10 cellular contexts compared by ENCODE assay signal in the genomic region with DNA sequence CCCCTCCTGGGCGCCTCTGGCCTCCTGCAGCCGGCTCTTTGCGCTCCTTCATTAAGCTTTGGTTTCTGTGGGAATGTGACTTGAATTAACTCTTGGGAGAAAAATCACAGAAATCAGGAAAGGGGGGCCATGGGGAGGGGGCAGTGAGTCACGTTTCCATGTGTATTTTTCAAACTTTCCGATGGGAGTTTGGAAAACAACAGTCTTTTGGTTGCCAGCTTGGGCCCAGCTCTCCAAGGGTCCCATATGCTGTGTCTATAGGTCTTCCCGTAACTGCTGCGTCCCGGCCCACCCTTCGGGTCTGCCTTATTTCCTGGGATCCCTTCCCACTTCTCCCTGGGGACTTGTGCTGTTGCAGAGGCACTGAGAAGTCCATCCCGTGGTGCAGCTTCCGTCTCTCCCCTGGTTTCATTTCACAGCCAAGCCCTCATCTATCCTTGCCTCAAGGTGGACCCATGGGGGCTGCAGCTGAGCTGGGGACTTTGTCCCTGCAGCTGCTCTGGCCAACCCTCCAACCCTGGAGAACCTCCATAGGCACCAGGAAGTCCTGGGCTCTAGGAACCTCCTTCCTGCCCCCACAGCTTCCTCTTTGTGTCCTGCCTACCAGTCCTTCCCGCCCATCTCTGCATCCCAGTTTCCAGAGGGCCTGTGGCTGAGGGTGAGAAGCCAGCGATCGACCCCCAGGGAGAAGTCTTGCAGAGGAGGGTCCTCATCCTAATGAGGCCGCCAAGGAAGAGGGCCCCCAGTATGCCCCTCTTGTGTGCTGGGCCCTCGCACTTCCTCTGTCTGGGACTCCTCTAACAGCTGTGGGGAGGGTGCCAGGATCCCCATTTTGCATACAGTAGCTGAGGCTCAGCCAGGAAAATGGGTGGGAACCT. TPM values are rescaled to one million over a fixed set of nuclear protein-coding genes. Genes with fewer than 3 reads are reported as not detected.
DNase-seq lines count a peak whose midpoint lies in the region; ATAC-seq, FAIRE-seq and TF ChIP-seq lines count a peak whose summit lies in the region.
"Had no signal": no experiment of that assay in that cellular context is flagged by ENCODE, and none has a peak within 500 bp of the region (broad histone marks: within the 10 kb centered on the region; RNA-seq: fewer than 3 reads in every experiment).

No MANE protein-coding gene starts in this region.

- H2BK15ac ChIP-seq in H1 (ENCODE audit: low read length), result 0 out of 2 replicates have a peak overlapping the region, but pooled peaks have one; percentile 11

- H3K23me2 ChIP-seq in H1 (ENCODE audit: low read depth, low read length), result peaks cover 7% of the 10 kb centered on the region; the same call in 1 of the 2 replicates

- H3K36me3 ChIP-seq in NT2/D1 (ENCODE audit: insufficient read depth, insufficient read length, low read length) (peaks cover 42% of the 10 kb centered on the region), H1 (ENCODE audit: control insufficient read depth in 2 of 4, insufficient read depth in 4 of 4, low read length in 3 of 4) (no peaks in the 10 kb centered on the region), ovary (no peaks in the 10 kb centered on the region)

- H3K27ac ChIP-seq in CD4-positive, alpha-beta T cell (ENCODE audit: low read depth, low read length), result no peak overlapping the region
- H3K27ac ChIP-seq in H1 (ENCODE audit: low read depth, low read length), result no peak overlapping the region
- H3K27ac ChIP-seq in ovary, result peak overlapping the region; percentile 32 to 96

- no peaks in the 10 kb centered on the region for H3K27me3 Mint-ChIP-seq in CD4-positive, alpha-beta T cell

- DNase-seq in CD4-positive, alpha-beta T cell, result no peak
- DNase-seq in NT2/D1 (ENCODE audit: low read depth, low spot score), result no peak
- DNase-seq in H1 (ENCODE audit: low read depth in 1 of 2, low spot score in 2 of 2), result no peak
- peak in 2 of 5 donors; percentile 58 for DNase-seq in ovary
- no peak for DNase-seq in H4 (ENCODE audit: low spot score)
- no peak for DNase-seq in NCI-H510A treated with DMSO at 0.1 percent for 48 hours (lab: John Stamatoyannopoulos, UW)
- DNase-seq in sciatic nerve (ENCODE audit: low spot score), result no peak
- DNase-seq: NCI-H146 had no signal

- WGBS in H1 (ENCODE audit: extremely low coverage in 1 of 2, insufficient coverage in 1 of 2, insufficient read length in 1 of 2, insufficient replicate concordance in 2 of 2, low coverage in 1 of 2, low lambda C conversion rate in 2 of 2, missing lambda C conversion rate in 1 of 2), 2 experiments, result 91% methylated on average over 16 of the region's 16 CpGs; no CpG with 5 or more reads in 1 of the 2 experiments
- 49 to 54% (median 51%) methylated on average over 16 of the region's 16 CpGs for WGBS in ovary, 3 donors

- H3K79me1 ChIP-seq in H1 (ENCODE audit: low read depth, low read length), result peaks cover 4% of the 10 kb centered on the region; the same call in 1 of the 2 replicates

- TF ChIP-seq POLR2A in H1 (IDR thresholded peaks at IDR 0.05; ENCODE audit: control extremely low read depth in 1 of 2, low read depth in 2 of 2, low read length in 2 of 2) (0 out of 3 replicates have a peak, but pooled peaks of 1 of the 2 experiments have one; percentile 15), ovary (IDR thresholded peaks at IDR 0.05) (no peak)

- peak overlapping the region; percentile 94 for H3K27ac Mint-ChIP-seq in CD4-positive, alpha-beta T cell

- H2BK120ac ChIP-seq in H1 (replicated peaks; ENCODE audit: low read depth, low read length), result no peak overlapping the region

- H3K4me1 Mint-ChIP-seq in CD4-positive, alpha-beta T cell (ENCODE audit: low read depth), result peaks cover 58% of the 10 kb centered on the region

- no peak overlapping the region for H2AFZ ChIP-seq in H1 (ENCODE audit: low read length)

- H3K4me3 Mint-ChIP-seq in CD4-positive, alpha-beta T cell, result no peak overlapping the region

- no peak overlapping the region for H3K18ac ChIP-seq in H1 (ENCODE audit: extremely low read depth, low read length)

- H3K4me3 ChIP-seq in NT2/D1 (ENCODE audit: insufficient read length, low read depth) (no peak overlapping the region), H1 (ENCODE audit: extremely low read depth in 1 of 4, insufficient read depth in 2 of 4, low read depth in 3 of 4, low read length in 4 of 4) (no peak overlapping the region), ovary (no peak overlapping the region)

- H3K23ac ChIP-seq in H1 (ENCODE audit: insufficient read length), result no peak overlapping the region

- H3K4me1 ChIP-seq in NT2/D1 (ENCODE audit: insufficient read depth, insufficient read length), result peaks cover 65% of the 10 kb centered on the region
- H3K4me1 ChIP-seq in H1 (replicated peaks in 1 of 4; ENCODE audit: control insufficient read depth in 3 of 4, insufficient read depth in 4 of 4, low read length in 3 of 4), result peaks cover 8 to 37% (median 32%) of the 10 kb centered on the region in 4 experiments
- H3K4me1 ChIP-seq in ovary (ENCODE audit: insufficient read depth), result peaks cover 40% of the 10 kb centered on the region

- no peak overlapping the region for H3K4me2 ChIP-seq in H1 (ENCODE audit: insufficient read depth in 1 of 2, low read depth in 2 of 2, low read length in 2 of 2)

- H3K56ac ChIP-seq in H1 (replicated peaks; ENCODE audit: insufficient read length, low read depth, low read length), result no peak overlapping the region

- TF ChIP-seq EP300 in H1 (IDR thresholded peaks at IDR 0.05; ENCODE audit: borderline replicate concordance in 1 of 2, low read depth in 2 of 2, low read length in 2 of 2) (no peak), ovary (IDR thresholded peaks at IDR 0.05) (no peak)

- no peak overlapping the region; the same call in none of the 2 replicates for H4K8ac ChIP-seq in H1 (ENCODE audit: extremely low read depth, insufficient read depth, low read length)

- H2BK20ac ChIP-seq in H1 (ENCODE audit: low read length), result peak overlapping the region; percentile 68

- intact Hi-C loops in CD4-positive, alpha-beta T cell (cut with DNase I, micrococcal nuclease), result no loop called here
- intact Hi-C loops in ovary (cut with DNase I) (no loop called here), sciatic nerve (cut with DNase I) (no loop called here)

- no peaks in the 10 kb centered on the region for H3K9me3 ChIP-seq in CD4-positive, alpha-beta T cell (ENCODE audit: control insufficient read depth, low read length)
- H3K9me3 ChIP-seq in NT2/D1 (ENCODE audit: insufficient read depth, low read length) (no peaks in the 10 kb centered on the region), H1 (ENCODE audit: insufficient read depth in 2 of 2, low read depth in 1 of 2, low read length in 1 of 2) (no peaks in the 10 kb centered on the region), ovary (no peaks in the 10 kb centered on the region)

- no peak overlapping the region for H3K4ac ChIP-seq in H1 (replicated peaks; ENCODE audit: insufficient read length, low read depth, low read length)

- CTCF ChIA-PET in CD4-positive, alpha-beta T cell (lab: Charles Lee), result interaction anchor here (0.8 kb wide), 1 partner anchor 39 kb away, joined by 4 read pairs; no protein-coding TSS in a partner anchor
- CTCF ChIA-PET in H1 (lab: Charles Lee; ENCODE audit: partially characterized antibody), result interaction anchor here (0.5 to 29.5 kb wide), 7 partner anchors 7 to 134 kb away, joined by 3 to 1994 read pairs (median 3); partner anchors contain the start of genes LMNA and MEX3A

- peak overlapping the region; percentile 61 for H4K91ac ChIP-seq in H1 (replicated peaks; ENCODE audit: insufficient read length, low read length)

- no peak overlapping the region; the same call in 1 of the 2 replicates for H2AK5ac ChIP-seq in H1 (ENCODE audit: low read depth, low read length)

- ATAC-seq in CD4-positive, alpha-beta T cell (ENCODE audit: poor library complexity), result no peak
- ATAC-seq in GM21526 (IDR thresholded peaks at IDR 0.05; ENCODE audit: low FRiP score, unreplicated experiment), result no peak
- ATAC-seq in sciatic nerve, result no peak

- no peak for FAIRE-seq in H1 (lab: Jason Lieb, UNC)
- FAIRE-seq: GM18507 had no signal

- no peaks in the 10 kb centered on the region for H3K79me2 ChIP-seq in H1 (ENCODE audit: control insufficient read depth in 1 of 2, insufficient read depth in 2 of 2, low read length in 2 of 2)

- no peaks in the 10 kb centered on the region for H3K9me3 Mint-ChIP-seq in CD4-positive, alpha-beta T cell

- no peak for TF ChIP-seq CTCF in CD4-positive, alpha-beta T cell (IDR thresholded peaks at IDR 0.05)
- no peak for TF ChIP-seq CTCF in H1 (IDR thresholded peaks at IDR 0.05; ENCODE audit: control extremely low read depth in 1 of 3, insufficient read depth in 1 of 3, low read depth in 1 of 3, low read length in 3 of 3)
- TF ChIP-seq CTCF in ovary (IDR thresholded peaks at IDR 0.05), result no peak

- H4K20me1 ChIP-seq in H1 (replicated peaks in 1 of 2; ENCODE audit: control insufficient read depth in 1 of 2, insufficient read depth in 2 of 2, low read length in 2 of 2), result peaks cover 0 to 8% of the 10 kb centered on the region in 2 experiments

- H2BK5ac ChIP-seq in H1 (ENCODE audit: low read depth, low read length), result no peak overlapping the region

- peaks cover 4% of the 10 kb centered on the region for H3K36me3 Mint-ChIP-seq in CD4-positive, alpha-beta T cell (ENCODE audit: low read depth)

- POLR2A ChIA-PET in CD4-positive, alpha-beta T cell (lab: Charles Lee), result interaction anchor here (0.8 kb wide), 1 partner anchor 21 kb away, joined by 3 read pairs; no protein-coding TSS in a partner anchor
- POLR2A ChIA-PET in H1 (lab: Charles Lee; ENCODE audit: partially characterized antibody), result interaction anchor here (0.7 to 29.6 kb wide), 8 partner anchors 9 to 110 kb away, joined by 3 to 763 read pairs (median 4); partner anchors contain the start of genes LMNA, MEX3A and PMF1

- no peaks in the 10 kb centered on the region for H3K27me3 ChIP-seq in CD4-positive, alpha-beta T cell (ENCODE audit: control insufficient read depth, insufficient read depth, low read length)
- H3K27me3 ChIP-seq in NT2/D1 (ENCODE audit: insufficient read depth, insufficient read length), result no peaks in the 10 kb centered on the region
- no peaks in the 10 kb centered on the region; a peak in 1 of 7 replicates for H3K27me3 ChIP-seq in H1 (replicated peaks in 1 of 4; ENCODE audit: control insufficient read depth in 3 of 4, extremely low read depth in 1 of 4, insufficient read depth in 3 of 4, low read length in 3 of 4)
- no peaks in the 10 kb centered on the region for H3K27me3 ChIP-seq in ovary

- no peak for TF ChIP-seq RAD21 in H1 (IDR thresholded peaks at IDR 0.05 in 1 of 2, conservative IDR thresholded peaks at IDR 0.05 in 1 of 2; ENCODE audit: low read depth in 2 of 2, low read length in 2 of 2)

- H3K9ac ChIP-seq in NT2/D1 (ENCODE audit: insufficient read length, low read depth) (peak overlapping the region; percentile 7), H1 (replicated peaks in 1 of 4; ENCODE audit: extremely low read depth in 1 of 4, low read depth in 3 of 4, low read length in 3 of 4) (no peak overlapping the region)

- 0 out of 2 replicates have a peak overlapping the region, but pooled peaks have one; percentile 97 for H2BK12ac ChIP-seq in H1 (ENCODE audit: low read depth, low read length)

- H4K5ac ChIP-seq in H1 (ENCODE audit: insufficient read length, low read depth, low read length), result no peak overlapping the region

- H3K14ac ChIP-seq in H1 (ENCODE audit: insufficient read length), result no peak overlapping the region

RNA-seq across cellular contexts. Expression of gene LMNA, which starts 11.6 kb away (rescaled TPM):
- total RNA-seq in CD4-positive, alpha-beta T cell, result 100 to 1,000 TPM; 435 to 455 TPM
- 46.8 and 48.0 TPM in 2 replicates for total RNA-seq in H1 (2021; fragmentation: NEBNext Ultra II Directional; extraction: Animal tissue kit (Norgen Biotek cat#: 25700))
- polyA plus RNA-seq in H1 (2011; rRNA removed) (25.8 and 38.3 TPM in 2 replicates), ovary (100 to 1,000 TPM in 1 of 2 donors, 10 to 100 TPM in 1; 50.1 to 157 TPM)
- polyA plus RNA-seq in H1 (2011; cell fraction: cytosol; rRNA removed), result 33.6 TPM
- 78.1 TPM for polyA plus RNA-seq in H1 (2011; cell fraction: nucleus; rRNA removed)
- 36.7 to 43.4 TPM (median 39.1 TPM) in 4 replicates for polyA plus RNA-seq in H1 (2012, experiment 1 of 2)
- polyA plus RNA-seq in H1 (2012, experiment 2 of 2), result 56.7 TPM
- 34.7 TPM for polyA plus RNA-seq in H1 (2013, experiment 1 of 2)
- 32.6 TPM for polyA plus RNA-seq in H1 (2013, experiment 2 of 2)
- 15.1 and 20.9 TPM in 2 replicates for polyA minus RNA-seq in H1 (2011; rRNA and poly(A)+ RNA removed)
- 33.7 TPM for polyA minus RNA-seq in H1 (2011; cell fraction: cytosol; rRNA and poly(A)+ RNA removed)
- 28.1 TPM for polyA minus RNA-seq in H1 (2011; cell fraction: nucleus; rRNA and poly(A)+ RNA removed)
- total RNA-seq in ovary (100 to 1,000 TPM; 197 to 609 (median 377) TPM), sciatic nerve (322 TPM)
- 257 and 363 TPM in 2 replicates for total RNA-seq in H4 (2014; rRNA removed; shearing (Covaris generic))

RNA-seq across cellular contexts. Expression of gene MEX3A, which starts 20.6 kb away (rescaled TPM):
- total RNA-seq in CD4-positive, alpha-beta T cell, result under 1 TPM; 0.27 to 0.36 TPM
- total RNA-seq in H1 (2021; fragmentation: NEBNext Ultra II Directional; extraction: Animal tissue kit (Norgen Biotek cat#: 25700)), result 52.4 and 54.7 TPM in 2 replicates
- polyA plus RNA-seq in H1 (2011; rRNA removed), result 34.1 and 43.5 TPM in 2 replicates
- polyA plus RNA-seq in H1 (2011; cell fraction: cytosol; rRNA removed), result 30.7 TPM
- 122 TPM for polyA plus RNA-seq in H1 (2011; cell fraction: nucleus; rRNA removed)
- 42.2 to 51.4 TPM (median 46.7 TPM) in 4 replicates for polyA plus RNA-seq in H1 (2012, experiment 1 of 2)
- polyA plus RNA-seq in H1 (2012, experiment 2 of 2), result 37.7 TPM
- polyA plus RNA-seq in H1 (2013, experiment 1 of 2), result 50.4 TPM
- polyA plus RNA-seq in H1 (2013, experiment 2 of 2), result 45.1 TPM
- 43.0 and 47.3 TPM in 2 replicates for polyA minus RNA-seq in H1 (2011; rRNA and poly(A)+ RNA removed)
- 55.2 TPM for polyA minus RNA-seq in H1 (2011; cell fraction: cytosol; rRNA and poly(A)+ RNA removed)
- 107 TPM for polyA minus RNA-seq in H1 (2011; cell fraction: nucleus; rRNA and poly(A)+ RNA removed)
- 10 to 100 TPM in 4 of 7 donors, 1 to 10 TPM in 3; 3.5 to 12.4 (median 10.2) TPM for total RNA-seq in ovary
- 1 to 10 TPM; 5.6 to 6.6 TPM for polyA plus RNA-seq in ovary
- 2.8 and 4.5 TPM in 2 replicates for total RNA-seq in H4 (2014; rRNA removed; shearing (Covaris generic))
- total RNA-seq in sciatic nerve, result 1.2 TPM

RNA-seq across cellular contexts. Expression of gene RAB25, which starts 41.9 kb away (rescaled TPM):
- total RNA-seq in CD4-positive, alpha-beta T cell, result 1 to 10 TPM in 1 of 2 experiments, under 1 TPM in 1; 0.58 to 1.3 TPM
- 34.8 and 38.5 TPM in 2 replicates for total RNA-seq in H1 (2021; fragmentation: NEBNext Ultra II Directional; extraction: Animal tissue kit (Norgen Biotek cat#: 25700))
- polyA plus RNA-seq in H1 (2011; rRNA removed) (98.2 and 117 TPM in 2 replicates), ovary (under 1 TPM in 1 of 2 donors, not detected in 1; 0.28 TPM)
- 110 TPM for polyA plus RNA-seq in H1 (2011; cell fraction: cytosol; rRNA removed)
- 61.3 TPM for polyA plus RNA-seq in H1 (2011; cell fraction: nucleus; rRNA removed)
- polyA plus RNA-seq in H1 (2012, experiment 1 of 2), result 66.9 to 78.3 TPM (median 74.1 TPM) in 4 replicates
- polyA plus RNA-seq in H1 (2012, experiment 2 of 2), result 91.5 TPM
- polyA plus RNA-seq in H1 (2013, experiment 1 of 2), result 48.0 TPM
- polyA plus RNA-seq in H1 (2013, experiment 2 of 2), result 50.7 TPM
- 50.6 and 52.5 TPM in 2 replicates for polyA minus RNA-seq in H1 (2011; rRNA and poly(A)+ RNA removed)
- 24.8 TPM for polyA minus RNA-seq in H1 (2011; cell fraction: cytosol; rRNA and poly(A)+ RNA removed)
- polyA minus RNA-seq in H1 (2011; cell fraction: nucleus; rRNA and poly(A)+ RNA removed), result 19.2 TPM
- total RNA-seq in ovary (10 to 100 TPM in 1 of 7 donors, 1 to 10 TPM in 4, under 1 TPM in 2; 0.45 to 38.6 (median 3.5) TPM), sciatic nerve (not detected)
- 0.19 TPM in 1 of 2 replicates, not detected in the other for total RNA-seq in H4 (2014; rRNA removed; shearing (Covaris generic))

RNA-seq across cellular contexts. Expression of gene LAMTOR2, which starts 48.3 kb away (rescaled TPM):
- 1 to 10 TPM; 7.0 to 8.7 TPM for total RNA-seq in CD4-positive, alpha-beta T cell
- 50.5 and 54.7 TPM in 2 replicates for total RNA-seq in H1 (2021; fragmentation: NEBNext Ultra II Directional; extraction: Animal tissue kit (Norgen Biotek cat#: 25700))
- polyA plus RNA-seq in H1 (2011; rRNA removed), result 122 and 131 TPM in 2 replicates
- polyA plus RNA-seq in H1 (2011; cell fraction: cytosol; rRNA removed), result 109 TPM
- polyA plus RNA-seq in H1 (2011; cell fraction: nucleus; rRNA removed), result 74.9 TPM
- polyA plus RNA-seq in H1 (2012, experiment 1 of 2), result 77.2 to 105 TPM (median 92.7 TPM) in 4 replicates
- polyA plus RNA-seq in H1 (2012, experiment 2 of 2), result 70.5 TPM
- polyA plus RNA-seq in H1 (2013, experiment 1 of 2), result 63.5 TPM
- 69.2 TPM for polyA plus RNA-seq in H1 (2013, experiment 2 of 2)
- polyA minus RNA-seq in H1 (2011; rRNA and poly(A)+ RNA removed), result 18.2 and 23.3 TPM in 2 replicates
- polyA minus RNA-seq in H1 (2011; cell fraction: cytosol; rRNA and poly(A)+ RNA removed), result 14.1 TPM
- polyA minus RNA-seq in H1 (2011; cell fraction: nucleus; rRNA and poly(A)+ RNA removed), result 22.4 TPM
- 10 to 100 TPM; 20.1 to 66.1 (median 24.9) TPM for total RNA-seq in ovary
- 10 to 100 TPM; 20.1 to 41.2 TPM for polyA plus RNA-seq in ovary
- 66.7 and 84.8 TPM in 2 replicates for total RNA-seq in H4 (2014; rRNA removed; shearing (Covaris generic))
- total RNA-seq in sciatic nerve, result 35.8 TPM

RNA-seq across cellular contexts. Expression of gene UBQLN4, which starts 49.3 kb away (rescaled TPM):
- 10 to 100 TPM; 10.6 to 11.9 TPM for total RNA-seq in CD4-positive, alpha-beta T cell
- total RNA-seq in H1 (2021; fragmentation: NEBNext Ultra II Directional; extraction: Animal tissue kit (Norgen Biotek cat#: 25700)), result 37.7 and 39.8 TPM in 2 replicates
- polyA plus RNA-seq in H1 (2011; rRNA removed) (47.8 and 52.0 TPM in 2 replicates), ovary (10 to 100 TPM; 16.3 to 33.9 TPM)
- 40.8 TPM for polyA plus RNA-seq in H1 (2011; cell fraction: cytosol; rRNA removed)
- 76.1 TPM for polyA plus RNA-seq in H1 (2011; cell fraction: nucleus; rRNA removed)
- polyA plus RNA-seq in H1 (2012, experiment 1 of 2), result 42.4 to 49.0 TPM (median 44.7 TPM) in 4 replicates
- 40.6 TPM for polyA plus RNA-seq in H1 (2012, experiment 2 of 2)
- polyA plus RNA-seq in H1 (2013, experiment 1 of 2), result 26.1 TPM
- 26.7 TPM for polyA plus RNA-seq in H1 (2013, experiment 2 of 2)
- polyA minus RNA-seq in H1 (2011; rRNA and poly(A)+ RNA removed), result 48.9 and 53.6 TPM in 2 replicates
- 31.0 TPM for polyA minus RNA-seq in H1 (2011; cell fraction: cytosol; rRNA and poly(A)+ RNA removed)
- 29.2 TPM for polyA minus RNA-seq in H1 (2011; cell fraction: nucleus; rRNA and poly(A)+ RNA removed)
- total RNA-seq in ovary (10 to 100 TPM; 14.2 to 38.0 (median 26.6) TPM), sciatic nerve (37.6 TPM)
- 23.0 and 24.4 TPM in 2 replicates for total RNA-seq in H4 (2014; rRNA removed; shearing (Covaris generic))

Comparison
In these comparisons a context has a peak if more than half of its experiments do, and no peak if none do; other contexts are left out.
1. H3K27ac ChIP-seq: peak in ovary (2 of 2); none in CD4-positive, alpha-beta T cell (single experiment) and H1 (single experiment).